ENCODE assay signal across 8 cellular contexts in genomic region chr10:5775705-5776104, GRCh38. TPM values are rescaled to one million over a fixed set of nuclear protein-coding genes. Genes with fewer than 3 reads are reported as not detected.
A peak's percentile ranks its signal among the peaks of the same experiment; 100 is the strongest.
DNase-seq lines count a peak whose midpoint lies in the region; ATAC-seq and TF ChIP-seq lines count a peak whose summit lies in the region.

No MANE protein-coding gene starts in this region.

- peak overlapping the region; percentile 87 for H3K27ac Mint-ChIP-seq in activated T-helper 17 cell treated with anti-CD3 and anti-CD28 coated beads, Interleukin-2, amount 50 U/mL, for 72 hours

- intact Hi-C loops in left lung (cut with DNase I) = no loop called here
- intact Hi-C loops in uterus (cut with DNase I; ENCODE audit: low total_unique reads) = no loop called here

- peak overlapping the region; percentile 70 for H3K4me3 Mint-ChIP-seq in activated T-helper 17 cell treated with anti-CD3 and anti-CD28 coated beads, Interleukin-2, amount 50 U/mL, for 72 hours

- H3K4me3 ChIP-seq in left lung = no peak overlapping the region
- no peak overlapping the region for H3K4me3 ChIP-seq in uterus

- H3K27me3 ChIP-seq in left lung (no peaks in the 10 kb centered on the region), uterus (no peaks in the 10 kb centered on the region)

- H3K4me1 ChIP-seq in left lung = peaks cover 13 to 27% of the 10 kb centered on the region in 2 donors
- no peaks in the 10 kb centered on the region for H3K4me1 ChIP-seq in uterus

- TF ChIP-seq CTCF in left lung (IDR thresholded peaks at IDR 0.05) (no peak), uterus (IDR thresholded peaks at IDR 0.05) (no peak)

- no peak for TF ChIP-seq POLR2A in uterus (IDR thresholded peaks at IDR 0.05)

- ATAC-seq in activated T-helper 17 cell treated with anti-CD3 and anti-CD28 coated beads, Interleukin-2, amount 50 U/mL, for 72 hours (replicated peaks) = peak; percentile 99
- ATAC-seq in left lung = peak; percentile 44
- ATAC-seq in HG02759 (IDR thresholded peaks at IDR 0.05; ENCODE audit: unreplicated experiment) = no peak

- H3K9me3 Mint-ChIP-seq in activated T-helper 17 cell treated with anti-CD3 and anti-CD28 coated beads, Interleukin-2, amount 50 U/mL, for 72 hours = no peaks in the 10 kb centered on the region

- peaks cover 84% of the 10 kb centered on the region for H3K36me3 ChIP-seq in KOPT-K1 (ENCODE audit: insufficient read depth, low read length)
- H3K36me3 ChIP-seq in left lung = peaks cover 0 to 70% of the 10 kb centered on the region in 2 donors
- H3K36me3 ChIP-seq in uterus = no peaks in the 10 kb centered on the region

- H3K27ac ChIP-seq in KOPT-K1 (ENCODE audit: low read depth, low read length, poor library complexity, severe bottlenecking) = peak overlapping the region; percentile 65
- H3K27ac ChIP-seq in left lung = peak overlapping the region in 1 of 2 donors; percentile 42
- H3K27ac ChIP-seq in uterus = peak overlapping the region in 1 of 2 donors; percentile 58

- peaks cover 95% of the 10 kb centered on the region for H3K36me3 Mint-ChIP-seq in activated T-helper 17 cell treated with anti-CD3 and anti-CD28 coated beads, Interleukin-2, amount 50 U/mL, for 72 hours (ENCODE audit: low read depth)

- H3K27me3 Mint-ChIP-seq in activated T-helper 17 cell treated with anti-CD3 and anti-CD28 coated beads, Interleukin-2, amount 50 U/mL, for 72 hours = no peaks in the 10 kb centered on the region

- peaks cover 25% of the 10 kb centered on the region for H3K4me1 Mint-ChIP-seq in activated T-helper 17 cell treated with anti-CD3 and anti-CD28 coated beads, Interleukin-2, amount 50 U/mL, for 72 hours

- DNase-seq in left lung (peak; percentile 53 to 89), uterus (no peak), NCI-H446 treated with DMSO at 0.1 percent for 48 hours (lab: John Stamatoyannopoulos, UW) (no peak), DMS114 treated with DMSO at 0.1 percent for 48 hours (lab: John Stamatoyannopoulos, UW; ENCODE audit: unreplicated experiment) (no peak)
- DNase-seq in stimulated activated CD8-positive, alpha-beta memory T cell treated with anti-CD3 and anti-CD28 coated beads, Interleukin-15, amount 100 ng/mL, for 24 hours (ENCODE audit: low read depth) = peak; percentile 29

- H3K9me3 ChIP-seq in KOPT-K1 (ENCODE audit: insufficient read depth, low read length, poor library complexity, severe bottlenecking) (no peaks in the 10 kb centered on the region), left lung (no peaks in the 10 kb centered on the region), uterus (no peaks in the 10 kb centered on the region)

RNA-seq across cellular contexts. Expression of gene GDI2, which starts 37.5 kb away (rescaled TPM):
- total RNA-seq in activated T-helper 17 cell treated with anti-CD3 and anti-CD28 coated beads, Interleukin-2, amount 50 U/mL, for 72 hours = 100 to 1,000 TPM; 190 to 266 TPM
- total RNA-seq in left lung (100 to 1,000 TPM; 196 to 219 TPM), uterus (100 to 1,000 TPM in 3 of 4 donors, 10 to 100 TPM in 1; 91.7 to 420 (median 185) TPM)

Comparison
In these comparisons a context has a peak if more than half of its experiments do, and no peak if none do; other contexts are left out.
1. DNase-seq: peak in left lung (2 of 2) and stimulated activated CD8-positive, alpha-beta memory T cell treated with anti-CD3 and anti-CD28 coated beads, Interleukin-15, amount 100 ng/mL, for 24 hours (single experiment); none in uterus (0 of 2), NCI-H446 treated with DMSO at 0.1 percent for 48 hours (single experiment) and DMS114 treated with DMSO at 0.1 percent for 48 hours (single experiment).